ENCODE assay signal across 8 cellular contexts in genomic region chrX:49838374-49838773, GRCh38. TPM values are rescaled to one million over a fixed set of nuclear protein-coding genes. Genes with fewer than 3 reads are reported as not detected.
A peak's percentile ranks its signal among the peaks of the same experiment; 100 is the strongest.
DNase-seq lines count a peak whose midpoint lies in the region; ATAC-seq and TF ChIP-seq lines count a peak whose summit lies in the region.

No MANE protein-coding gene starts in this region.

- POLR2A ChIA-PET in activated CD4-positive, alpha-beta T cell treated with anti-CD3 and anti-CD28 coated beads, Interleukin-2, amount 10 ng/mL, durations not matched to agents 7 days and 5 days (lab: Charles Lee), result no interaction called here

- no peaks in the 10 kb centered on the region for H3K27me3 ChIP-seq in gastrocnemius medialis

- CTCF ChIA-PET in activated CD4-positive, alpha-beta T cell treated with anti-CD3 and anti-CD28 coated beads, Interleukin-2, amount 10 ng/mL, durations not matched to agents 7 days and 5 days (lab: Charles Lee), result interaction anchor here (1.1 kb wide), 1 partner anchor 103 kb away, joined by 3 read pairs; no protein-coding TSS in a partner anchor

- no peaks in the 10 kb centered on the region for H3K9me3 ChIP-seq in gastrocnemius medialis

- H3K36me3 ChIP-seq in gastrocnemius medialis, result no peaks in the 10 kb centered on the region

- peak; percentile 4 for DNase-seq in activated CD4-positive, alpha-beta T cell treated with anti-CD3 and anti-CD28 coated beads for 48 hours
- no peak for DNase-seq in activated CD4-positive, alpha-beta T cell treated with anti-CD3 and anti-CD28 coated beads, Interleukin-2, amount 10 ng/mL, durations not matched to agents 7 days and 5 days
- DNase-seq in HFFc6, result peak; percentile 0
- DNase-seq in OCI-M1 (lab: John Stamatoyannopoulos, UW), result peak; percentile 42
- DNase-seq in fibroblast of gingiva (ENCODE audit: low read depth), result peak; percentile 1
- no peak for DNase-seq in gastrocnemius medialis
- no peak for DNase-seq in mesothelial cell of epicardium (ENCODE audit: low spot score in 2 of 2, unreplicated experiment in 2 of 2)
- DNase-seq in UCSD-AML1 (lab: John Stamatoyannopoulos, UW; ENCODE audit: unreplicated experiment), result no peak

- no peak overlapping the region for H3K27ac ChIP-seq in gastrocnemius medialis

- no peak overlapping the region for H3K4me3 ChIP-seq in gastrocnemius medialis

- peaks cover 3% of the 10 kb centered on the region for H3K27me3 Mint-ChIP-seq in activated CD4-positive, alpha-beta T cell treated with anti-CD3 and anti-CD28 coated beads, Interleukin-2, amount 10 ng/mL, durations not matched to agents 7 days and 5 days
- H3K27me3 Mint-ChIP-seq in HFFc6 (ENCODE audit: insufficient read depth) (peaks cover 7% of the 10 kb centered on the region), mesothelial cell of epicardium (ENCODE audit: low read depth) (no peaks in the 10 kb centered on the region)

- ATAC-seq in gastrocnemius medialis, result no peak

- no peaks in the 10 kb centered on the region for H3K36me3 Mint-ChIP-seq in activated CD4-positive, alpha-beta T cell treated with anti-CD3 and anti-CD28 coated beads, Interleukin-2, amount 10 ng/mL, durations not matched to agents 7 days and 5 days (ENCODE audit: low read depth)
- H3K36me3 Mint-ChIP-seq in HFFc6 (ENCODE audit: low read depth), result no peaks in the 10 kb centered on the region
- no peaks in the 10 kb centered on the region for H3K36me3 Mint-ChIP-seq in mesothelial cell of epicardium

- TF ChIP-seq POLR2A in gastrocnemius medialis (IDR thresholded peaks at IDR 0.05), result no peak

- no peaks in the 10 kb centered on the region for H3K9me3 Mint-ChIP-seq in activated CD4-positive, alpha-beta T cell treated with anti-CD3 and anti-CD28 coated beads, Interleukin-2, amount 10 ng/mL, durations not matched to agents 7 days and 5 days
- H3K9me3 Mint-ChIP-seq in HFFc6 (no peaks in the 10 kb centered on the region), mesothelial cell of epicardium (peaks cover 22% of the 10 kb centered on the region)

- in situ Hi-C loops in gastrocnemius medialis (cut with MboI; ENCODE audit: low sequenced_read_pairs in 4 of 4), result no loop called here

- intact Hi-C loops in gastrocnemius medialis (cut with DNase I; ENCODE audit: low total_unique reads), result loop anchor here (5.0 kb wide), 1 partner anchor 546 kb away; no protein-coding TSS in a partner anchor

- H3K4me1 ChIP-seq in gastrocnemius medialis, result no peaks in the 10 kb centered on the region

- TF ChIP-seq CTCF in HFFc6 (IDR thresholded peaks at IDR 0.05), result peak; percentile 74
- TF ChIP-seq CTCF in gastrocnemius medialis (IDR thresholded peaks at IDR 0.05 in 4 of 5, conservative IDR thresholded peaks at IDR 0.05 in 1 of 5), result peak in 4 of 5 experiments; percentile 23 to 53 (median 45)
- no peak for TF ChIP-seq CTCF in mesothelial cell of epicardium (IDR thresholded peaks at IDR 0.05; ENCODE audit: unreplicated experiment)

- no peak overlapping the region for H3K27ac Mint-ChIP-seq in activated CD4-positive, alpha-beta T cell treated with anti-CD3 and anti-CD28 coated beads, Interleukin-2, amount 10 ng/mL, durations not matched to agents 7 days and 5 days
- H3K27ac Mint-ChIP-seq in HFFc6 (no peak overlapping the region), mesothelial cell of epicardium (no peak overlapping the region)

- H3K4me1 Mint-ChIP-seq in activated CD4-positive, alpha-beta T cell treated with anti-CD3 and anti-CD28 coated beads, Interleukin-2, amount 10 ng/mL, durations not matched to agents 7 days and 5 days, result no peaks in the 10 kb centered on the region
- H3K4me1 Mint-ChIP-seq in HFFc6 (ENCODE audit: low read depth) (no peaks in the 10 kb centered on the region), mesothelial cell of epicardium (peaks cover 7% of the 10 kb centered on the region)

- no peak overlapping the region for H3K4me3 Mint-ChIP-seq in activated CD4-positive, alpha-beta T cell treated with anti-CD3 and anti-CD28 coated beads, Interleukin-2, amount 10 ng/mL, durations not matched to agents 7 days and 5 days
- H3K4me3 Mint-ChIP-seq in HFFc6 (no peak overlapping the region), mesothelial cell of epicardium (no peak overlapping the region)

RNA-seq across cellular contexts. Expression of gene PAGE4, which starts 9.3 kb away (rescaled TPM):
- not detected for total RNA-seq in activated CD4-positive, alpha-beta T cell treated with anti-CD3 and anti-CD28 coated beads, Interleukin-2, amount 10 ng/mL, durations not matched to agents 7 days and 5 days
- not detected for total RNA-seq in HFFc6 (2021; fragmentation: NEBNext Ultra II Directional; extraction: Animal tissue kit (Norgen Biotek cat#: 25700))
- total RNA-seq in gastrocnemius medialis, result not detected
- total RNA-seq in mesothelial cell of epicardium, result 0.60 to 0.67 TPM in 2 of 3 replicates, not detected in the other

RNA-seq across cellular contexts. Expression of gene USP27X, which starts 40.9 kb away (rescaled TPM):
- total RNA-seq in activated CD4-positive, alpha-beta T cell treated with anti-CD3 and anti-CD28 coated beads, Interleukin-2, amount 10 ng/mL, durations not matched to agents 7 days and 5 days, result 1 to 10 TPM; 2.1 to 2.4 TPM
- 1 to 10 TPM; 1.9 to 2.3 (median 2.0) TPM for total RNA-seq in HFFc6 (2021; fragmentation: NEBNext Ultra II Directional; extraction: Animal tissue kit (Norgen Biotek cat#: 25700))
- 1 to 10 TPM; 1.0 to 2.0 (median 1.7) TPM for total RNA-seq in gastrocnemius medialis
- total RNA-seq in mesothelial cell of epicardium, result 16.6 to 17.2 TPM (median 16.7 TPM) in 3 replicates

Comparison
In these comparisons a context has a peak if more than half of its experiments do, and no peak if none do; other contexts are left out.
1. DNase-seq: peak in activated CD4-positive, alpha-beta T cell treated with anti-CD3 and anti-CD28 coated beads for 48 hours (single experiment), HFFc6 (single experiment), OCI-M1 (single experiment) and fibroblast of gingiva (single experiment); none in activated CD4-positive, alpha-beta T cell treated with anti-CD3 and anti-CD28 coated beads, Interleukin-2, amount 10 ng/mL, durations not matched to agents 7 days and 5 days (single experiment), gastrocnemius medialis (0 of 2), mesothelial cell of epicardium (0 of 2) and UCSD-AML1 (single experiment).